In genomic region chr1:203475012-203475981, GRCh38 we compare ENCODE assay signal across 8 cellular contexts. TPM values are rescaled to one million over a fixed set of nuclear protein-coding genes. Genes with fewer than 3 reads are reported as not detected.
DNase-seq lines count a peak whose midpoint lies in the region; ATAC-seq, FAIRE-seq and TF ChIP-seq lines count a peak whose summit lies in the region.

TSS of gene PRELP (plus strand) at chr1:203475806. CDS start at chr1:203483185, 7,379 bp downstream.

- no peak for ATAC-seq in GM21528 (IDR thresholded peaks at IDR 0.05; ENCODE audit: low FRiP score, unreplicated experiment)
- no peak for ATAC-seq in HG02938 (IDR thresholded peaks at IDR 0.05; ENCODE audit: unreplicated experiment)

- peak; percentile 66 for DNase-seq in AG08396 (ENCODE audit: low spot score)
- DNase-seq in NCI-H187 treated with DMSO at 0.1 percent for 48 hours (lab: John Stamatoyannopoulos, UW) = peak; percentile 36
- DNase-seq in epithelial cell of esophagus (ENCODE audit: low read depth) = peak; percentile 22
- peak; percentile 38 for DNase-seq in mucosa of gallbladder (ENCODE audit: low spot score)
- no peak for DNase-seq in endothelial cell (ENCODE audit: low spot score)
- DNase-seq in GM19239 (ENCODE audit: insufficient read length, low spot score) = no peak

- H3K27me3 Mint-ChIP-seq in endothelial cell (ENCODE audit: unreplicated experiment) = peaks cover 6% of the 10 kb centered on the region

- no peak for FAIRE-seq in GM19239 (lab: Jason Lieb, UNC)

- peaks cover 5% of the 10 kb centered on the region for H3K4me1 Mint-ChIP-seq in endothelial cell (ENCODE audit: unreplicated experiment)

- no peak within 1 kb of the TSS for H3K27ac Mint-ChIP-seq in endothelial cell (ENCODE audit: unreplicated experiment)

- no peak within 1 kb of the TSS for H3K4me3 ChIP-seq in epithelial cell of esophagus (ENCODE audit: low read length)

- peak; percentile 20 for TF ChIP-seq CTCF in epithelial cell of esophagus (IDR thresholded peaks at IDR 0.05; ENCODE audit: insufficient read depth, low read depth, low read length, missing control alignments)
- TF ChIP-seq CTCF in endothelial cell (IDR thresholded peaks at IDR 0.05; ENCODE audit: unreplicated experiment) = no peak

- no peaks in the 10 kb centered on the region for H3K9me3 Mint-ChIP-seq in endothelial cell (ENCODE audit: unreplicated experiment)

- no peaks in the 10 kb centered on the region for H3K36me3 Mint-ChIP-seq in endothelial cell (ENCODE audit: low read depth, unreplicated experiment)

- no peak within 1 kb of the TSS for H3K4me3 Mint-ChIP-seq in endothelial cell (ENCODE audit: unreplicated experiment)

RNA-seq across cellular contexts. Expression of gene PRELP, which starts in this region (rescaled TPM):
- 72.1 TPM for total RNA-seq in mucosa of gallbladder
- total RNA-seq in endothelial cell (ENCODE audit: unreplicated experiment) = 0.13 TPM

Comparison
In these comparisons a context has a peak if more than half of its experiments do, and no peak if none do; other contexts are left out.
1. RNA of gene PRELP (total RNA-seq): 72.1 TPM in mucosa of gallbladder (single experiment); 0.13 TPM in endothelial cell (single experiment); every median in the first group is over 10 times any median in the second.
2. DNase-seq: peak in AG08396 (single experiment), NCI-H187 treated with DMSO at 0.1 percent for 48 hours (single experiment), epithelial cell of esophagus (single experiment) and mucosa of gallbladder (single experiment); none in endothelial cell (single experiment) and GM19239 (single experiment).